In genomic region chr4:82232891-82233290, GRCh38 we compare ENCODE assay signal across 21 cellular contexts.
DNase-seq lines count a peak whose midpoint lies in the region; ATAC-seq and TF ChIP-seq lines count a peak whose summit lies in the region.
"Had no signal": no experiment of that assay in that cellular context is flagged by ENCODE, and none has a peak within 500 bp of the region (broad histone marks: within the 10 kb centered on the region; RNA-seq: fewer than 3 reads in every experiment).

No MANE protein-coding gene starts in this region.

- BruUV-seq in Calu3 (replicated peaks; lab: Mats Ljungman, UMichigan) (no TSS peak), mammary epithelial cell (replicated peaks; lab: Mats Ljungman, UMichigan) (no TSS peak)

- no peak overlapping the region for H3K27ac ChIP-seq in mammary epithelial cell (ENCODE audit: insufficient read depth, low read depth, low read length)
- H3K27ac ChIP-seq: A549; BLaER1 treated with 17β-estradiol and CSF1 and Interleukin-3, amounts not matched to agents 10 nM and 100 nM had no signal

- no peaks in the 10 kb centered on the region for H3K36me3 ChIP-seq in mammary epithelial cell (ENCODE audit: insufficient read depth, low read length)
- H3K36me3 ChIP-seq: BE2C; BLaER1 treated with 17β-estradiol and CSF1 and Interleukin-3, amounts not matched to agents 10 nM and 100 nM had no signal

- H3K79me2 ChIP-seq in mammary epithelial cell (ENCODE audit: insufficient read depth, low read length), result no peaks in the 10 kb centered on the region

- no peaks in the 10 kb centered on the region for H4K20me1 ChIP-seq in mammary epithelial cell (ENCODE audit: insufficient read depth, low read length)
- H4K20me1 ChIP-seq: BLaER1 treated with 17β-estradiol and CSF1 and Interleukin-3, amounts not matched to agents 10 nM and 100 nM had no signal

- no peaks in the 10 kb centered on the region for H3K9me3 ChIP-seq in mammary epithelial cell (replicated peaks; ENCODE audit: insufficient read depth, low read length)
- H3K9me3 ChIP-seq: A549, BE2C had no signal

- H2AFZ ChIP-seq in mammary epithelial cell (ENCODE audit: low read depth, low read length), result no peak overlapping the region

- H3K4me1 Mint-ChIP-seq in activated CD8-positive, alpha-beta T cell treated with anti-CD3 and anti-CD28 coated beads for 36 hours (ENCODE audit: low read depth), result peaks cover 3% of the 10 kb centered on the region
- H3K4me1 Mint-ChIP-seq in activated CD8-positive, alpha-beta T cell treated with anti-CD3 and anti-CD28 coated beads, Interleukin-2, amount 10 ng/mL, durations not matched to agents 7 days and 5 days (ENCODE audit: low read depth), result no peaks in the 10 kb centered on the region
- peaks cover 32% of the 10 kb centered on the region for H3K4me1 Mint-ChIP-seq in Calu3 (ENCODE audit: low read depth, unreplicated experiment)
- peaks cover 7% of the 10 kb centered on the region for H3K4me1 Mint-ChIP-seq in stimulated activated naive CD8-positive, alpha-beta T cell treated with anti-CD3 and anti-CD28 coated beads, Interleukin-15, amount 100 ng/mL, for 72 hours
- H3K4me1 Mint-ChIP-seq: CD8-positive, alpha-beta memory T cell had no signal

- H3K9me3 Mint-ChIP-seq in activated CD8-positive, alpha-beta T cell treated with anti-CD3 and anti-CD28 coated beads for 36 hours, result peaks cover 4% of the 10 kb centered on the region
- H3K9me3 Mint-ChIP-seq in activated CD8-positive, alpha-beta T cell treated with anti-CD3 and anti-CD28 coated beads, Interleukin-2, amount 10 ng/mL, durations not matched to agents 7 days and 5 days (ENCODE audit: insufficient read depth), result no peaks in the 10 kb centered on the region
- H3K9me3 Mint-ChIP-seq in Calu3 (ENCODE audit: low read depth, unreplicated experiment), result no peaks in the 10 kb centered on the region
- H3K9me3 Mint-ChIP-seq in stimulated activated naive CD8-positive, alpha-beta T cell treated with anti-CD3 and anti-CD28 coated beads, Interleukin-15, amount 100 ng/mL, for 72 hours, result peaks cover 4 to 8% of the 10 kb centered on the region in 2 donors
- H3K9me3 Mint-ChIP-seq: CD4-positive, alpha-beta T cell had no signal

- CTCF ChIA-PET in activated CD8-positive, alpha-beta T cell treated with anti-CD3 and anti-CD28 coated beads for 36 hours (lab: Charles Lee), result no interaction called here
- CTCF ChIA-PET in activated CD8-positive, alpha-beta T cell treated with anti-CD3 and anti-CD28 coated beads, Interleukin-2, amount 10 ng/mL, durations not matched to agents 7 days and 5 days (lab: Charles Lee), result no interaction called here
- CTCF ChIA-PET in Calu3 (lab: Charles Lee), result no interaction called here
- CTCF ChIA-PET in mammary epithelial cell (lab: Charles Lee; ENCODE audit: low non-redundant PET), result no interaction called here

- H3K27ac Mint-ChIP-seq in activated CD8-positive, alpha-beta T cell treated with anti-CD3 and anti-CD28 coated beads for 36 hours, result no peak overlapping the region
- H3K27ac Mint-ChIP-seq in activated CD8-positive, alpha-beta T cell treated with anti-CD3 and anti-CD28 coated beads, Interleukin-2, amount 10 ng/mL, durations not matched to agents 7 days and 5 days, result no peak overlapping the region
- H3K27ac Mint-ChIP-seq in Calu3 (ENCODE audit: unreplicated experiment), result peak overlapping the region; percentile 47
- H3K27ac Mint-ChIP-seq in stimulated activated naive CD8-positive, alpha-beta T cell treated with anti-CD3 and anti-CD28 coated beads, Interleukin-15, amount 100 ng/mL, for 72 hours, result no peak overlapping the region
- H3K27ac Mint-ChIP-seq: CD14-positive monocyte; CD4-positive, alpha-beta T cell; CD8-positive, alpha-beta memory T cell had no signal

- dilution Hi-C loops in mammary epithelial cell (cut with HindIII; ENCODE audit: low sequenced_read_pairs), result no loop called here

- peaks cover 26% of the 10 kb centered on the region for H3K4me1 ChIP-seq in mammary epithelial cell (ENCODE audit: insufficient read depth, low read length)
- H3K4me1 ChIP-seq: A549, BE2C had no signal

- ATAC-seq in activated CD8-positive, alpha-beta T cell treated with anti-CD3 and anti-CD28 coated beads for 36 hours, result peak; percentile 61
- no peak for ATAC-seq in activated CD8-positive, alpha-beta T cell treated with anti-CD3 and anti-CD28 coated beads, Interleukin-2, amount 10 ng/mL, durations not matched to agents 7 days and 5 days
- ATAC-seq in stimulated activated naive CD8-positive, alpha-beta T cell treated with anti-CD3 and anti-CD28 coated beads, Interleukin-15, amount 100 ng/mL, for 72 hours, result peak; percentile 57
- ATAC-seq in GM21619 (IDR thresholded peaks at IDR 0.05; ENCODE audit: unreplicated experiment), result no peak
- ATAC-seq: A549 had no signal

- intact Hi-C loops in activated CD8-positive, alpha-beta T cell treated with anti-CD3 and anti-CD28 coated beads for 36 hours (cut with micrococcal nuclease), result no loop called here
- intact Hi-C loops in Calu3 (cut with micrococcal nuclease; ENCODE audit: unreplicated experiment), result no loop called here
- intact Hi-C loops in mammary epithelial cell (cut with micrococcal nuclease), result no loop called here

- POLR2A ChIA-PET in activated CD8-positive, alpha-beta T cell treated with anti-CD3 and anti-CD28 coated beads for 36 hours (lab: Charles Lee), result no interaction called here
- POLR2A ChIA-PET in activated CD8-positive, alpha-beta T cell treated with anti-CD3 and anti-CD28 coated beads, Interleukin-2, amount 10 ng/mL, durations not matched to agents 7 days and 5 days (lab: Charles Lee), result no interaction called here

- DNase-seq in activated CD8-positive, alpha-beta T cell treated with anti-CD3 and anti-CD28 coated beads for 36 hours, result no peak
- DNase-seq in activated CD8-positive, alpha-beta T cell treated with anti-CD3 and anti-CD28 coated beads, Interleukin-2, amount 10 ng/mL, durations not matched to agents 7 days and 5 days, result no peak
- DNase-seq in Calu3, result no peak
- DNase-seq in mammary epithelial cell, result peak; percentile 21
- no peak for DNase-seq in stimulated activated naive CD8-positive, alpha-beta T cell treated with anti-CD3 and anti-CD28 coated beads, Interleukin-15, amount 100 ng/mL, for 72 hours
- DNase-seq in activated gamma-delta T cell treated with Interleukin-2 at 50 U/mL for 16 hours, result no peak
- DNase-seq: 8988T; ACHN; AML-193; BE2C; CD4-positive, alpha-beta T cell; CD8-positive, alpha-beta memory T cell; DMS53; DMS79 treated with DMSO at 0.1 percent for 48 hours; GF-D8; H7; HCEC 1CT had no signal

- H3K4me2 ChIP-seq in mammary epithelial cell (ENCODE audit: insufficient read depth, low read depth, low read length), result no peak overlapping the region
- H3K4me2 ChIP-seq: A549; BLaER1 treated with 17β-estradiol and CSF1 and Interleukin-3, amounts not matched to agents 10 nM and 100 nM had no signal

- no peaks in the 10 kb centered on the region for H3K27me3 ChIP-seq in mammary epithelial cell (ENCODE audit: insufficient read depth, low read length)
- H3K27me3 ChIP-seq: BE2C; BLaER1 treated with 17β-estradiol and CSF1 and Interleukin-3, amounts not matched to agents 10 nM and 100 nM had no signal

- TF ChIP-seq CTCF in activated CD8-positive, alpha-beta T cell treated with anti-CD3 and anti-CD28 coated beads for 36 hours (IDR thresholded peaks at IDR 0.05), result no peak
- TF ChIP-seq CTCF in Calu3 (IDR thresholded peaks at IDR 0.05; ENCODE audit: unreplicated experiment) (no peak), mammary epithelial cell (conservative IDR thresholded peaks at IDR 0.05 in 1 of 2, IDR thresholded peaks at IDR 0.05 in 1 of 2; ENCODE audit: extremely low read depth in 1 of 2, insufficient read depth in 1 of 2, low read depth in 1 of 2, low read length in 2 of 2) (no peak)

- no peaks in the 10 kb centered on the region for H3K36me3 Mint-ChIP-seq in activated CD8-positive, alpha-beta T cell treated with anti-CD3 and anti-CD28 coated beads for 36 hours (ENCODE audit: low read depth)
- no peaks in the 10 kb centered on the region for H3K36me3 Mint-ChIP-seq in activated CD8-positive, alpha-beta T cell treated with anti-CD3 and anti-CD28 coated beads, Interleukin-2, amount 10 ng/mL, durations not matched to agents 7 days and 5 days (ENCODE audit: low read depth)
- H3K36me3 Mint-ChIP-seq in Calu3 (ENCODE audit: insufficient read depth, unreplicated experiment), result peaks cover 6% of the 10 kb centered on the region
- H3K36me3 Mint-ChIP-seq: CD14-positive monocyte had no signal

- in situ Hi-C loops in mammary epithelial cell (cut with MboI; ENCODE audit: low sequenced_read_pairs in 2 of 2), result no loop called here

- 100% methylated on average over 1 of the region's 1 CpG for WGBS in mammary epithelial cell (ENCODE audit: low coverage, missing lambda C conversion rate)

- H3K4me3 Mint-ChIP-seq in activated CD8-positive, alpha-beta T cell treated with anti-CD3 and anti-CD28 coated beads for 36 hours, result no peak overlapping the region
- no peak overlapping the region for H3K4me3 Mint-ChIP-seq in activated CD8-positive, alpha-beta T cell treated with anti-CD3 and anti-CD28 coated beads, Interleukin-2, amount 10 ng/mL, durations not matched to agents 7 days and 5 days
- H3K4me3 Mint-ChIP-seq in Calu3 (ENCODE audit: low read depth, unreplicated experiment), result no peak overlapping the region
- no peak overlapping the region for H3K4me3 Mint-ChIP-seq in stimulated activated naive CD8-positive, alpha-beta T cell treated with anti-CD3 and anti-CD28 coated beads, Interleukin-15, amount 100 ng/mL, for 72 hours
- H3K4me3 Mint-ChIP-seq: CD14-positive monocyte; CD4-positive, alpha-beta T cell; CD8-positive, alpha-beta memory T cell had no signal

- no peak overlapping the region for H3K4me3 ChIP-seq in mammary epithelial cell (replicated peaks in 1 of 3; ENCODE audit: insufficient read depth in 1 of 3, low read depth in 2 of 3, low read length in 3 of 3)
- H3K4me3 ChIP-seq: A549; BLaER1 treated with 17β-estradiol and CSF1 and Interleukin-3, amounts not matched to agents 10 nM and 100 nM had no signal

- H3K27me3 Mint-ChIP-seq in activated CD8-positive, alpha-beta T cell treated with anti-CD3 and anti-CD28 coated beads for 36 hours, result peaks cover 10% of the 10 kb centered on the region
- H3K27me3 Mint-ChIP-seq in activated CD8-positive, alpha-beta T cell treated with anti-CD3 and anti-CD28 coated beads, Interleukin-2, amount 10 ng/mL, durations not matched to agents 7 days and 5 days (ENCODE audit: low read depth), result peaks cover 9% of the 10 kb centered on the region
- no peaks in the 10 kb centered on the region for H3K27me3 Mint-ChIP-seq in Calu3 (ENCODE audit: unreplicated experiment)
- no peaks in the 10 kb centered on the region for H3K27me3 Mint-ChIP-seq in stimulated activated naive CD8-positive, alpha-beta T cell treated with anti-CD3 and anti-CD28 coated beads, Interleukin-15, amount 100 ng/mL, for 72 hours

- H3K9ac ChIP-seq in mammary epithelial cell (ENCODE audit: insufficient read depth, low read length), result no peak overlapping the region
- H3K9ac ChIP-seq: BLaER1 treated with 17β-estradiol and CSF1 and Interleukin-3, amounts not matched to agents 10 nM and 100 nM had no signal

Comparison
In these comparisons a context has a peak if more than half of its experiments do, and no peak if none do; other contexts are left out.
1. ATAC-seq: peak in activated CD8-positive, alpha-beta T cell treated with anti-CD3 and anti-CD28 coated beads for 36 hours (single experiment) and stimulated activated naive CD8-positive, alpha-beta T cell treated with anti-CD3 and anti-CD28 coated beads, Interleukin-15, amount 100 ng/mL, for 72 hours (single experiment); none in activated CD8-positive, alpha-beta T cell treated with anti-CD3 and anti-CD28 coated beads, Interleukin-2, amount 10 ng/mL, durations not matched to agents 7 days and 5 days (single experiment) and GM21619 (single experiment).